Comparison of ENCODE assay signal across 1 cellular context in genomic region chr4:128287871-128288688, GRCh38.
TF ChIP-seq lines count a peak whose summit lies in the region.

No MANE protein-coding gene starts in this region.

TF ChIP-seq in HepG2, 621 proteins besides CTCF, POLR2A, EP300 and RAD21 (continued from another document and continues in another):
- TF ChIP-seq SUZ12 (IDR thresholded peaks at IDR 0.05; ENCODE audit: low read depth, low read length): no peak
- TF ChIP-seq ZNF367 (CRISPR knock-in tag; IDR thresholded peaks at IDR 0.05; ENCODE audit: borderline replicate concordance): peak; percentile 92
- peak; percentile 81 for TF ChIP-seq ZNF777 (CRISPR knock-in tag; IDR thresholded peaks at IDR 0.05)
- TF ChIP-seq ZNF678 (CRISPR knock-in tag; IDR thresholded peaks at IDR 0.05): peak; percentile 97
- no peak for TF ChIP-seq TCF7L2 (IDR thresholded peaks at IDR 0.05; ENCODE audit: low read depth, low read length)
- peak; percentile 99 for TF ChIP-seq HINFP (CRISPR knock-in tag; IDR thresholded peaks at IDR 0.05; ENCODE audit: low read depth)
- TF ChIP-seq SRSF9 (IDR thresholded peaks at IDR 0.05; ENCODE audit: borderline replicate concordance, insufficient read depth, low read depth, low read length, poor library complexity, severe bottlenecking): no peak
- peak; percentile 83 for TF ChIP-seq ZNF280D (CRISPR knock-in tag; IDR thresholded peaks at IDR 0.05)
- peak; percentile 98 for TF ChIP-seq FLYWCH1 (CRISPR knock-in tag; IDR thresholded peaks at IDR 0.05)
- peak; percentile 79; the same call in 1 of the 2 replicates for TF ChIP-seq ZSCAN12 (CRISPR knock-in tag; IDR thresholded peaks at IDR 0.05)
- TF ChIP-seq ZNF496 (CRISPR knock-in tag; IDR thresholded peaks at IDR 0.05; ENCODE audit: insufficient replicate concordance): no peak
- peak; percentile 95 for TF ChIP-seq RFXAP (CRISPR knock-in tag; IDR thresholded peaks at IDR 0.05; ENCODE audit: borderline replicate concordance)
- peak; percentile 82 for TF ChIP-seq HBP1 (CRISPR knock-in tag; IDR thresholded peaks at IDR 0.05; ENCODE audit: low read depth)
- TF ChIP-seq ZBTB7A (CRISPR knock-in tag; IDR thresholded peaks at IDR 0.05): peak; percentile 91; the same call in 1 of the 2 replicates
- peak; percentile 93 for TF ChIP-seq ZSCAN20 (CRISPR knock-in tag; IDR thresholded peaks at IDR 0.05; ENCODE audit: borderline replicate concordance)
- no peak for TF ChIP-seq ZNF282 (IDR thresholded peaks at IDR 0.05; ENCODE audit: partially characterized antibody)
- TF ChIP-seq ARID5B (CRISPR knock-in tag; IDR thresholded peaks at IDR 0.05): peak; percentile 91
- TF ChIP-seq ZNF343 (CRISPR knock-in tag; IDR thresholded peaks at IDR 0.05): peak; percentile 97
- peak; percentile 90; the same call in 1 of the 2 replicates for TF ChIP-seq ZNF747 (CRISPR knock-in tag; IDR thresholded peaks at IDR 0.05; ENCODE audit: borderline replicate concordance)
- 0 out of 2 replicates have a peak, but pooled peaks have one; percentile 91 for TF ChIP-seq SP140L (CRISPR knock-in tag; IDR thresholded peaks at IDR 0.05; ENCODE audit: borderline replicate concordance)
- peak; percentile 100 for TF ChIP-seq ATF7-NPFF (CRISPR knock-in tag; IDR thresholded peaks at IDR 0.05; ENCODE audit: low read depth)
- no peak; the same call in 1 of the 2 replicates for TF ChIP-seq SNAPC5 (CRISPR knock-in tag; IDR thresholded peaks at IDR 0.05; ENCODE audit: borderline replicate concordance)
- no peak for TF ChIP-seq PLRG1 (conservative IDR thresholded peaks at IDR 0.05)
- peak; percentile 96 for TF ChIP-seq CREBL2 (CRISPR knock-in tag; IDR thresholded peaks at IDR 0.05; ENCODE audit: borderline replicate concordance)
- TF ChIP-seq GPBP1L1 (CRISPR knock-in tag; IDR thresholded peaks at IDR 0.05): no peak
- TF ChIP-seq REST (IDR thresholded peaks at IDR 0.05; ENCODE audit: borderline replicate concordance in 1 of 2, low read depth in 1 of 2, low read length in 2 of 2): peak in 1 of 2 experiments; percentile 40; a peak in 1 of 4 replicates
- TF ChIP-seq ZNF850 (CRISPR knock-in tag; conservative IDR thresholded peaks at IDR 0.05): no peak
- TF ChIP-seq ZNF598 (CRISPR knock-in tag; IDR thresholded peaks at IDR 0.05; ENCODE audit: borderline replicate concordance): peak; percentile 97; the same call in 1 of the 2 replicates
- peak; percentile 99 for TF ChIP-seq IRX3 (CRISPR knock-in tag; IDR thresholded peaks at IDR 0.05; ENCODE audit: borderline replicate concordance, low read depth)
- TF ChIP-seq ATF3 (CRISPR knock-in tag; IDR thresholded peaks at IDR 0.05): peak; percentile 63
- peak; percentile 91; the same call in 1 of the 2 replicates for TF ChIP-seq ZNF570 (CRISPR knock-in tag; IDR thresholded peaks at IDR 0.05; ENCODE audit: borderline replicate concordance)
- peak; percentile 94 for TF ChIP-seq IKZF5 (CRISPR knock-in tag; IDR thresholded peaks at IDR 0.05)
- TF ChIP-seq TP53 (CRISPR knock-in tag; conservative IDR thresholded peaks at IDR 0.05): peak; percentile 88
- no peak for TF ChIP-seq MAFK (conservative IDR thresholded peaks at IDR 0.05 in 1 of 2, IDR thresholded peaks at IDR 0.05 in 1 of 2; ENCODE audit: low read length in 2 of 2)
- 0 out of 2 replicates have a peak, but pooled peaks have one; percentile 94 for TF ChIP-seq ZBTB42 (CRISPR knock-in tag; IDR thresholded peaks at IDR 0.05)
- peak; percentile 84 for TF ChIP-seq BCL6 (CRISPR knock-in tag; IDR thresholded peaks at IDR 0.05)
- 0 out of 2 replicates have a peak, but pooled peaks have one; percentile 44 for TF ChIP-seq MTF2 (CRISPR knock-in tag; IDR thresholded peaks at IDR 0.05; ENCODE audit: borderline replicate concordance)
- TF ChIP-seq GTF3A (CRISPR knock-in tag; conservative IDR thresholded peaks at IDR 0.05): 0 out of 2 replicates have a peak, but pooled peaks have one; percentile 26
- TF ChIP-seq ZBTB34 (CRISPR knock-in tag; IDR thresholded peaks at IDR 0.05): peak; percentile 85
- peak; percentile 95 for TF ChIP-seq REXO4 (CRISPR knock-in tag; IDR thresholded peaks at IDR 0.05; ENCODE audit: borderline replicate concordance)
- TF ChIP-seq ZNF264 (CRISPR knock-in tag; IDR thresholded peaks at IDR 0.05): peak; percentile 90
- TF ChIP-seq ZKSCAN8 (CRISPR knock-in tag; IDR thresholded peaks at IDR 0.05; ENCODE audit: borderline replicate concordance): peak; percentile 71; the same call in 1 of the 2 replicates
- TF ChIP-seq KLF6 (CRISPR knock-in tag; IDR thresholded peaks at IDR 0.05): peak; percentile 87
